ENCODE assay signal across 11 cellular contexts in genomic region chr19:12833418-12833746, GRCh38. TPM values are rescaled to one million over a fixed set of nuclear protein-coding genes. Genes with fewer than 3 reads are reported as not detected.
A peak's percentile ranks its signal among the peaks of the same experiment; 100 is the strongest.
DNase-seq lines count a peak whose midpoint lies in the region; ATAC-seq and TF ChIP-seq lines count a peak whose summit lies in the region.
"Had no signal": no experiment of that assay in that cellular context is flagged by ENCODE, and none has a peak within 500 bp of the region (broad histone marks: within the 10 kb centered on the region; RNA-seq: fewer than 3 reads in every experiment).

No MANE protein-coding gene starts in this region.

- no peaks in the 10 kb centered on the region for H3K36me3 ChIP-seq in H7 (replicated peaks; ENCODE audit: control insufficient read depth, insufficient read depth, low read length)
- H3K36me3 ChIP-seq: neutrophil had no signal

- H3K9me3 Mint-ChIP-seq in activated CD8-positive, alpha-beta T cell treated with anti-CD3 and anti-CD28 coated beads for 36 hours, result peaks cover 1% of the 10 kb centered on the region
- H3K9me3 Mint-ChIP-seq in natural killer cell treated with Interleukin-12 subunit alpha and Interleukin-12 subunit beta and Interleukin-15 and Interleukin-18, amount 100 ng/mL, for 72 hours, result no peaks in the 10 kb centered on the region

- peak; percentile 7 for DNase-seq in DMS153 treated with DMSO at 0.1 percent for 48 hours (lab: John Stamatoyannopoulos, UW; ENCODE audit: unreplicated experiment)
- DNase-seq in DMS153 (lab: John Stamatoyannopoulos, UW), result no peak
- no peak for DNase-seq in H7
- DNase-seq in activated CD8-positive, alpha-beta T cell treated with anti-CD3 and anti-CD28 coated beads for 36 hours, result no peak
- DNase-seq in natural killer cell treated with Interleukin-12 subunit alpha and Interleukin-12 subunit beta and Interleukin-15 and Interleukin-18, amount 100 ng/mL, for 72 hours (ENCODE audit: low spot score), result no peak
- DNase-seq in C1 segment of cervical spinal cord (lab: John Stamatoyannopoulos, UW), result no peak
- DNase-seq in effector CD4-positive, alpha-beta T cell, result no peak
- DNase-seq: foreskin keratinocyte, NCI-H226 had no signal

- POLR2A ChIA-PET in activated CD8-positive, alpha-beta T cell treated with anti-CD3 and anti-CD28 coated beads for 36 hours (lab: Charles Lee), result no interaction called here

- H3K4me3 Mint-ChIP-seq in activated CD8-positive, alpha-beta T cell treated with anti-CD3 and anti-CD28 coated beads for 36 hours, result peak overlapping the region; percentile 15
- peak overlapping the region; percentile 37 for H3K4me3 Mint-ChIP-seq in natural killer cell treated with Interleukin-12 subunit alpha and Interleukin-12 subunit beta and Interleukin-15 and Interleukin-18, amount 100 ng/mL, for 72 hours

- intact Hi-C loops in activated CD8-positive, alpha-beta T cell treated with anti-CD3 and anti-CD28 coated beads for 36 hours (cut with micrococcal nuclease), result no loop called here

- ATAC-seq in activated CD8-positive, alpha-beta T cell treated with anti-CD3 and anti-CD28 coated beads for 36 hours, result no peak
- no peak for ATAC-seq in natural killer cell treated with Interleukin-12 subunit alpha and Interleukin-12 subunit beta and Interleukin-15 and Interleukin-18, amount 100 ng/mL, for 72 hours
- no peak for ATAC-seq in HG03460 (IDR thresholded peaks at IDR 0.05; ENCODE audit: unreplicated experiment)

- CTCF ChIA-PET in activated CD8-positive, alpha-beta T cell treated with anti-CD3 and anti-CD28 coated beads for 36 hours (lab: Charles Lee), result no interaction called here

- H3K4me1 Mint-ChIP-seq in activated CD8-positive, alpha-beta T cell treated with anti-CD3 and anti-CD28 coated beads for 36 hours (ENCODE audit: low read depth), result peaks cover 27% of the 10 kb centered on the region
- peaks cover 18 to 21% of the 10 kb centered on the region in 2 donors for H3K4me1 Mint-ChIP-seq in natural killer cell treated with Interleukin-12 subunit alpha and Interleukin-12 subunit beta and Interleukin-15 and Interleukin-18, amount 100 ng/mL, for 72 hours (ENCODE audit: low read depth in 2 of 2)

- H3K27ac Mint-ChIP-seq in activated CD8-positive, alpha-beta T cell treated with anti-CD3 and anti-CD28 coated beads for 36 hours, result no peak overlapping the region
- no peak overlapping the region for H3K27ac Mint-ChIP-seq in natural killer cell treated with Interleukin-12 subunit alpha and Interleukin-12 subunit beta and Interleukin-15 and Interleukin-18, amount 100 ng/mL, for 72 hours

- H3K4me3 ChIP-seq in H7 (ENCODE audit: insufficient read depth, low read depth, low read length), result peak overlapping the region; percentile 6; the same call in 1 of the 2 replicates

- TF ChIP-seq CTCF in activated CD8-positive, alpha-beta T cell treated with anti-CD3 and anti-CD28 coated beads for 36 hours (IDR thresholded peaks at IDR 0.05), result no peak

- H3K27me3 ChIP-seq in H7 (ENCODE audit: control insufficient read depth, insufficient read depth, low read length), result peaks cover 38% of the 10 kb centered on the region

- peaks cover 75% of the 10 kb centered on the region for H3K27me3 Mint-ChIP-seq in activated CD8-positive, alpha-beta T cell treated with anti-CD3 and anti-CD28 coated beads for 36 hours
- H3K27me3 Mint-ChIP-seq in natural killer cell treated with Interleukin-12 subunit alpha and Interleukin-12 subunit beta and Interleukin-15 and Interleukin-18, amount 100 ng/mL, for 72 hours, result peaks cover 46 to 52% of the 10 kb centered on the region in 2 donors

- no peaks in the 10 kb centered on the region for H3K36me3 Mint-ChIP-seq in activated CD8-positive, alpha-beta T cell treated with anti-CD3 and anti-CD28 coated beads for 36 hours (ENCODE audit: low read depth)
- H3K36me3 Mint-ChIP-seq in natural killer cell treated with Interleukin-12 subunit alpha and Interleukin-12 subunit beta and Interleukin-15 and Interleukin-18, amount 100 ng/mL, for 72 hours, result no peaks in the 10 kb centered on the region

RNA-seq across cellular contexts. Expression of gene RTBDN, which starts 1.0 kb away (rescaled TPM):
- 1.3 TPM in 2 replicates for total RNA-seq in H7 (2014; rRNA removed; shearing (Covaris generic))
- total RNA-seq in activated CD8-positive, alpha-beta T cell treated with anti-CD3 and anti-CD28 coated beads for 36 hours, result not detected
- not detected for total RNA-seq in natural killer cell treated with Interleukin-12 subunit alpha and Interleukin-12 subunit beta and Interleukin-15 and Interleukin-18, amount 100 ng/mL, for 72 hours
- total RNA-seq: foreskin keratinocyte had no signal

RNA-seq across cellular contexts. Expression of gene MAST1, which starts 4.9 kb away (rescaled TPM):
- total RNA-seq in H7 (2014; rRNA removed; shearing (Covaris generic)), result 5.5 and 7.0 TPM in 2 replicates
- 1 to 10 TPM; 2.4 to 3.0 TPM for total RNA-seq in activated CD8-positive, alpha-beta T cell treated with anti-CD3 and anti-CD28 coated beads for 36 hours
- under 1 TPM in 1 of 2 donors, not detected in 1; 0.31 TPM for total RNA-seq in natural killer cell treated with Interleukin-12 subunit alpha and Interleukin-12 subunit beta and Interleukin-15 and Interleukin-18, amount 100 ng/mL, for 72 hours

RNA-seq across cellular contexts. Expression of gene RNASEH2A, which starts 27.0 kb away (rescaled TPM):
- total RNA-seq in H7 (2014; rRNA removed; shearing (Covaris generic)), result 85.4 and 104 TPM in 2 replicates
- 10 to 100 TPM; 40.3 to 44.1 TPM for total RNA-seq in activated CD8-positive, alpha-beta T cell treated with anti-CD3 and anti-CD28 coated beads for 36 hours
- total RNA-seq in natural killer cell treated with Interleukin-12 subunit alpha and Interleukin-12 subunit beta and Interleukin-15 and Interleukin-18, amount 100 ng/mL, for 72 hours, result 10 to 100 TPM; 20.8 to 63.5 TPM

RNA-seq across cellular contexts. Expression of gene THSD8, which starts 31.5 kb away (rescaled TPM):
- not detected in 2 replicates for total RNA-seq in H7 (2014; rRNA removed; shearing (Covaris generic))
- 10 to 100 TPM; 31.1 to 36.2 TPM for total RNA-seq in activated CD8-positive, alpha-beta T cell treated with anti-CD3 and anti-CD28 coated beads for 36 hours
- 10 to 100 TPM in 1 of 2 donors, 1 to 10 TPM in 1; 8.7 to 19.5 TPM for total RNA-seq in natural killer cell treated with Interleukin-12 subunit alpha and Interleukin-12 subunit beta and Interleukin-15 and Interleukin-18, amount 100 ng/mL, for 72 hours

RNA-seq across cellular contexts. Expression of gene PRDX2, which starts 31.8 kb away (rescaled TPM):
- total RNA-seq in H7 (2014; rRNA removed; shearing (Covaris generic)), result 508 and 571 TPM in 2 replicates
- total RNA-seq in activated CD8-positive, alpha-beta T cell treated with anti-CD3 and anti-CD28 coated beads for 36 hours, result 100 to 1,000 TPM; 251 to 262 TPM
- 100 to 1,000 TPM; 150 to 226 TPM for total RNA-seq in natural killer cell treated with Interleukin-12 subunit alpha and Interleukin-12 subunit beta and Interleukin-15 and Interleukin-18, amount 100 ng/mL, for 72 hours
